23 cellular contexts compared by ENCODE assay signal in genomic region chr3:105731686-105732085, GRCh38.
DNase-seq lines count a peak whose midpoint lies in the region; ATAC-seq, FAIRE-seq and TF ChIP-seq lines count a peak whose summit lies in the region.
"Had no signal": no experiment of that assay in that cellular context is flagged by ENCODE, and none has a peak within 500 bp of the region (broad histone marks: within the 10 kb centered on the region; RNA-seq: fewer than 3 reads in every experiment).

No MANE protein-coding gene starts in this region.

- RAD21 ChIA-PET in GM12878 (lab: Charles Lee; ENCODE audit: unreplicated experiment): no interaction called here

- DNase-seq in MV-4-11 (lab: John Stamatoyannopoulos, UW) (peak; percentile 4), GM12878 (ENCODE audit: low read depth, low spot score) (no peak), iris pigment epithelial cell (ENCODE audit: low read depth) (peak; percentile 59), PC-3 (no peak)
- DNase-seq in activated CD4-positive, alpha-beta T cell treated with anti-CD3 and anti-CD28 coated beads, Interleukin-2, amount 50 U/mL, for 4 hours: no peak
- DNase-seq: C1 segment of cervical spinal cord; CD4-positive, alpha-beta memory T cell; COR-L47; DMS53; NCI-H1105; NCI-H1436 treated with DMSO at 0.1 percent for 48 hours; NCI-H1930; NCI-H2107; NCI-H446; NCI-H524 treated with DMSO at 0.1 percent for 48 hours; NCI-H82; NK-92 treated with Interleukin-12 subunit alpha and Interleukin-12 subunit beta, amount 100 ng/mL, for 24 hours; PC-9; Right ventricle myocardium superior had no signal

- POLR2A ChIA-PET in GM12878 (lab: Charles Lee) (no interaction called here), PC-3 (lab: Charles Lee; ENCODE audit: unreplicated experiment) (no interaction called here)

- no peak overlapping the region for H2AFZ ChIP-seq in GM12878 (ENCODE audit: control insufficient read depth, low read depth, low read length)
- H2AFZ ChIP-seq in PC-3 (ENCODE audit: low read length): no peak overlapping the region
- H2AFZ ChIP-seq: PC-9 had no signal

- H3K27ac ChIP-seq in GM12878 (ENCODE audit: control insufficient read depth, insufficient read depth): no peak overlapping the region
- no peak overlapping the region for H3K27ac ChIP-seq in PC-3 (ENCODE audit: low read length)
- H3K27ac ChIP-seq: HL-60, PC-9, SJSA1 had no signal

- H3K4me1 ChIP-seq in GM12878 (ENCODE audit: control insufficient read depth, insufficient read depth, low read length) (no peaks in the 10 kb centered on the region), PC-3 (ENCODE audit: insufficient read depth, low read length) (no peaks in the 10 kb centered on the region)
- H3K4me1 ChIP-seq: SJSA1 had no signal

- ATAC-seq in GM12878 (peak; percentile 25; the same call in 1 of the 3 replicates), GM19395 (IDR thresholded peaks at IDR 0.05; ENCODE audit: unreplicated experiment) (no peak), HG02870 (IDR thresholded peaks at IDR 0.05; ENCODE audit: unreplicated experiment) (no peak), PC-3 (no peak)

- no peak for TF ChIP-seq EP300 in GM12878 (IDR thresholded peaks at IDR 0.05; ENCODE audit: borderline replicate concordance in 1 of 2, control insufficient read depth in 1 of 2, low read depth in 2 of 2, low read length in 2 of 2)

- SMC1A ChIA-PET in GM12878 (lab: Charles Lee; ENCODE audit: uncharacterized antibody, unreplicated experiment): interaction anchor here (1.4 kb wide), 1 partner anchor 57 kb away, joined by 4 read pairs; no protein-coding TSS in a partner anchor

- TF ChIP-seq RAD21 in GM12878 (IDR thresholded peaks at IDR 0.05; ENCODE audit: insufficient read depth, low read depth, low read length): no peak

- BruUV-seq in GM12878 (replicated peaks; lab: Mats Ljungman, UMichigan) (no TSS peak), PC-3 (replicated peaks; lab: Mats Ljungman, UMichigan) (no TSS peak)

- FAIRE-seq in GM12878 (lab: Jason Lieb, UNC): no peak

- no peaks in the 10 kb centered on the region for H3K79me2 ChIP-seq in GM12878 (ENCODE audit: control insufficient read depth, insufficient read depth, low read length)
- no peaks in the 10 kb centered on the region for H3K79me2 ChIP-seq in PC-3 (ENCODE audit: low read length)

- TF ChIP-seq POLR2A in GM12878 (IDR thresholded peaks at IDR 0.05; ENCODE audit: low read depth, low read length): no peak

- H3K4me2 ChIP-seq in GM12878 (ENCODE audit: control insufficient read depth, insufficient read depth) (no peak overlapping the region), PC-3 (ENCODE audit: low read length) (no peak overlapping the region)
- H3K4me2 ChIP-seq: PC-9 had no signal

- no peaks in the 10 kb centered on the region for H3K27me3 ChIP-seq in GM12878 (replicated peaks in 1 of 2; ENCODE audit: control insufficient read depth in 2 of 2, insufficient read depth in 2 of 2, low read length in 1 of 2)
- H3K27me3 ChIP-seq in PC-3 (ENCODE audit: low read length): no peaks in the 10 kb centered on the region
- H3K27me3 ChIP-seq: SJSA1 had no signal

- H3K9me2 ChIP-seq in PC-3 (replicated peaks; ENCODE audit: low read length): no peaks in the 10 kb centered on the region

- no peaks in the 10 kb centered on the region for H4K20me1 ChIP-seq in GM12878 (ENCODE audit: control insufficient read depth, insufficient read depth)
- H4K20me1 ChIP-seq in PC-3 (ENCODE audit: low read length): no peaks in the 10 kb centered on the region

- no peaks in the 10 kb centered on the region for H3F3A ChIP-seq in PC-3 (ENCODE audit: low read length, unreplicated experiment)

- H3K9me3 ChIP-seq in GM12878 (replicated peaks; ENCODE audit: control insufficient read depth, insufficient read depth, low read length) (peaks cover 1% of the 10 kb centered on the region), PC-3 (ENCODE audit: low read length) (no peaks in the 10 kb centered on the region)
- H3K9me3 ChIP-seq: SJSA1 had no signal

- no peak overlapping the region for H3K4me3 ChIP-seq in GM12878
- H3K4me3 ChIP-seq in PC-3 (ENCODE audit: low read length): no peak overlapping the region
- H3K4me3 ChIP-seq: PC-9, SJSA1 had no signal

- WGBS in GM12878 (ENCODE audit: insufficient coverage, insufficient replicate concordance, low lambda C conversion rate, missing lambda C conversion rate): 92% methylated on average over 1 of the region's 1 CpG

- no peak for TF ChIP-seq CTCF in GM12878 (IDR thresholded peaks at IDR 0.05 in 2 of 3, conservative IDR thresholded peaks at IDR 0.05 in 1 of 3; ENCODE audit: control insufficient read depth in 2 of 3, extremely low read depth in 1 of 3, insufficient read depth in 1 of 3, low read depth in 3 of 3, low read length in 3 of 3)
- TF ChIP-seq CTCF in PC-3 (conservative IDR thresholded peaks at IDR 0.05; ENCODE audit: low read depth, low read length): no peak

- intact Hi-C loops in GM12878 (cut with micrococcal nuclease; ENCODE audit: unreplicated experiment): no loop called here
- intact Hi-C loops in PC-3 (cut with micrococcal nuclease): no loop called here

- in situ Hi-C loops in GM12878 (cut with MboI): no loop called here

- H3K9ac ChIP-seq in GM12878 (ENCODE audit: control insufficient read depth, insufficient read depth, low read length): no peak overlapping the region
- H3K9ac ChIP-seq in PC-3 (ENCODE audit: low read length): no peak overlapping the region

- CTCF ChIA-PET in GM12878 (lab: Yijun Ruan, JAX) (no interaction called here), PC-3 (lab: Charles Lee) (no interaction called here)

- H3K36me3 ChIP-seq in GM12878 (ENCODE audit: control insufficient read depth in 2 of 2, insufficient read depth in 2 of 2, low read length in 1 of 2) (peaks cover 0 to 13% of the 10 kb centered on the region in 2 experiments; a peak in 1 of 4 replicates), PC-3 (ENCODE audit: low read depth, low read length) (no peaks in the 10 kb centered on the region)
- H3K36me3 ChIP-seq: SJSA1 had no signal

TF ChIP-seq in GM12878, 131 proteins besides CTCF, POLR2A, EP300 and RAD21:
- TF ChIP-seq HDAC2 (IDR thresholded peaks at IDR 0.05) (no peak), ZBED1 (IDR thresholded peaks at IDR 0.05; ENCODE audit: borderline replicate concordance) (no peak)

Comparison
In these comparisons a context has a peak if more than half of its experiments do, and no peak if none do; other contexts are left out.
1. DNase-seq: peak in MV-4-11 (single experiment) and iris pigment epithelial cell (single experiment); none in GM12878 (single experiment), PC-3 (single experiment) and activated CD4-positive, alpha-beta T cell treated with anti-CD3 and anti-CD28 coated beads, Interleukin-2, amount 50 U/mL, for 4 hours (0 of 2).